Comparison of ENCODE assay signal across 10 cellular contexts in genomic region chr20:5192570-5193431, GRCh38.
DNase-seq lines count a peak whose midpoint lies in the region; ATAC-seq, FAIRE-seq and TF ChIP-seq lines count a peak whose summit lies in the region.
"Had no signal": no experiment of that assay in that cellular context is flagged by ENCODE, and none has a peak within 500 bp of the region (broad histone marks: within the 10 kb centered on the region; RNA-seq: fewer than 3 reads in every experiment).

No MANE protein-coding gene starts in this region.

- no peaks in the 10 kb centered on the region for H3K27me3 ChIP-seq in GM06990 (replicated peaks; ENCODE audit: control insufficient read depth, insufficient read depth, low read length)
- no peaks in the 10 kb centered on the region for H3K27me3 ChIP-seq in layer of hippocampus (ENCODE audit: control insufficient read depth, insufficient read depth, low read length)
- H3K27me3 ChIP-seq: BLaER1 treated with 17β-estradiol and CSF1 and Interleukin-3, amounts not matched to agents 10 nM and 100 nM; esophagus squamous epithelium had no signal

- H3K9ac ChIP-seq in kidney (ENCODE audit: low read length in 2 of 2) = no peak overlapping the region

- DNase-seq in GM06990 (ENCODE audit: extremely low read depth, insufficient read length) = peak; percentile 44
- peak; percentile 25 for DNase-seq in RPMI8226
- no peak for DNase-seq in kidney
- DNase-seq in left colon = no peak
- no peak for DNase-seq in hepatic stellate cell (ENCODE audit: low spot score)
- DNase-seq in RKO (ENCODE audit: low spot score) = no peak
- DNase-seq: esophagus squamous epithelium had no signal

- H3K36me3 ChIP-seq in GM06990 (ENCODE audit: control insufficient read depth, insufficient read depth, low read length) = peaks cover 8% of the 10 kb centered on the region
- H3K36me3 ChIP-seq in kidney (ENCODE audit: control insufficient read depth in 1 of 2, insufficient read depth in 2 of 2, low read length in 2 of 2) = peaks cover 10 to 18% of the 10 kb centered on the region in 2 donors

- H3K4me3 ChIP-seq in GM06990 (replicated peaks; ENCODE audit: low read depth, low read length) = no peak overlapping the region
- no peak overlapping the region for H3K4me3 ChIP-seq in kidney (ENCODE audit: low read length in 2 of 2)
- H3K4me3 ChIP-seq: BLaER1 treated with 17β-estradiol and CSF1 and Interleukin-3, amounts not matched to agents 10 nM and 100 nM; esophagus squamous epithelium had no signal

- TF ChIP-seq CTCF in GM06990 (IDR thresholded peaks at IDR 0.05; ENCODE audit: insufficient read depth, low read length, poor library complexity, severe bottlenecking) = no peak
- TF ChIP-seq CTCF in kidney (IDR thresholded peaks at IDR 0.05; ENCODE audit: borderline replicate concordance, extremely low read depth, insufficient read depth) = no peak

- FAIRE-seq in kidney (lab: Jason Lieb, UNC) = no peak

- peak overlapping the region; percentile 35 for H3K27ac ChIP-seq in layer of hippocampus (ENCODE audit: low read depth, low read length)
- H3K27ac ChIP-seq in kidney (ENCODE audit: low read depth in 2 of 2, low read length in 2 of 2) = no peak overlapping the region

- peak; percentile 32 for ATAC-seq in GM19438 (IDR thresholded peaks at IDR 0.05; ENCODE audit: low read depth, unreplicated experiment)
- no peak for ATAC-seq in left colon

- no peaks in the 10 kb centered on the region for H3K4me1 ChIP-seq in kidney (ENCODE audit: control insufficient read depth in 1 of 2, insufficient read depth in 1 of 2, low read depth in 1 of 2, low read length in 2 of 2)

- intact Hi-C loops in kidney (cut with DNase I) (no loop called here), left colon (cut with DNase I, micrococcal nuclease) (loop anchor here in 1 of 2 donors (5.0 kb wide), 1 partner anchor 66 kb away; the partner anchor contains the start of gene CDS2)

- H3K9me3 ChIP-seq in kidney (ENCODE audit: control insufficient read depth in 1 of 2, low read length in 2 of 2) = no peaks in the 10 kb centered on the region
- H3K9me3 ChIP-seq: BLaER1 treated with 17β-estradiol and CSF1 and Interleukin-3, amounts not matched to agents 10 nM and 100 nM; esophagus squamous epithelium had no signal

Comparison
In these comparisons a context has a peak if more than half of its experiments do, and no peak if none do; other contexts are left out.
1. DNase-seq: peak in GM06990 (single experiment) and RPMI8226 (single experiment); none in kidney (single experiment), left colon (0 of 2), hepatic stellate cell (single experiment) and RKO (single experiment).